18 cellular contexts compared by ENCODE assay signal in the genomic region with DNA sequence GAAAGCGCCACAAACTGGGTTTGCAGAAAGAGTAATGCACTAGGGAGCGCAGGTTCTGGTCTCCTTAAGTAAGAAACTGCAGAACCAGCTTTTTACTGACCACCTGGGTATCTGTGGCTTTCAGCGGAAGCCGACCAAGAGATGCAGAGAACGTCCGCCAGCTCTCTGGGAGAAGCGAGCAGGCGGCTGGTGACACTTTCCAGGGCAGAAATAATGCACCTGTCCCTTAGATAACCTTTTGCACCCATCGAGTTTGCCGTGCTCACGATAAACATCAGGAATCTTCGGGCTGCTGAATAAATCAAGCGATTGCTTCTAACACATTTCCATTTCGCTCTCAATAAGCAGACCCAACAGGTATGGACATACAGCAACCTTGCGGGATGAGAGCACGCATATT. TPM values are rescaled to one million over a fixed set of nuclear protein-coding genes. Genes with fewer than 3 reads are reported as not detected.
"Had no signal": no experiment of that assay in that cellular context is flagged by ENCODE, and none has a peak within 500 bp of the region (broad histone marks: within the 10 kb centered on the region; RNA-seq: fewer than 3 reads in every experiment).

No MANE protein-coding gene starts in this region.

- H3K9ac ChIP-seq: parathyroid adenoma had no signal

- H3K4me3 Mint-ChIP-seq: activated naive CD8-positive, alpha-beta T cell treated with anti-CD3 and anti-CD28 coated beads for 36 hours; activated T-cell treated with anti-CD3 and anti-CD28 coated beads, Interleukin-2, amount 50 U/mL, for 24 hours had no signal

- H3K36me3 ChIP-seq: esophagus squamous epithelium, stomach, thoracic aorta had no signal

- H3K27ac Mint-ChIP-seq: activated naive CD8-positive, alpha-beta T cell treated with anti-CD3 and anti-CD28 coated beads for 36 hours; activated T-cell treated with anti-CD3 and anti-CD28 coated beads, Interleukin-2, amount 50 U/mL, for 24 hours had no signal

- H3K9me3 ChIP-seq: esophagus squamous epithelium, thoracic aorta had no signal

- H3K36me3 Mint-ChIP-seq: activated naive CD8-positive, alpha-beta T cell treated with anti-CD3 and anti-CD28 coated beads for 36 hours had no signal

- DNase-seq: activated CD4-positive, alpha-beta T cell treated with anti-CD3 and anti-CD28 coated beads, Interleukin-2, amount 50 U/mL, for 4 hours; activated CD4-positive, CD25-positive, alpha-beta regulatory T cell treated with anti-CD3 and anti-CD28 coated beads, Interleukin-2, amount 50 U/mL, for 72 hours; activated effector memory CD4-positive, alpha-beta T cell treated with Interleukin-2 at 50 U/mL for 16 hours; activated naive CD8-positive, alpha-beta T cell treated with anti-CD3 and anti-CD28 coated beads for 36 hours; activated T-cell treated with anti-CD3 and anti-CD28 coated beads, Interleukin-2, amount 50 U/mL, for 24 hours; cerebellar nuclear complex; dorsolateral prefrontal cortex; esophagus squamous epithelium; foreskin fibroblast; left ventricle myocardium superior; mesenchymal stem cell; stomach had no signal

- H3K4me3 ChIP-seq: dorsolateral prefrontal cortex, esophagus squamous epithelium, stomach, thoracic aorta had no signal

- ATAC-seq: left ventricle myocardium superior had no signal

- H3K27ac ChIP-seq: dorsolateral prefrontal cortex, esophagus squamous epithelium, parathyroid adenoma, stomach, thoracic aorta had no signal

- H3K9me3 Mint-ChIP-seq: activated naive CD8-positive, alpha-beta T cell treated with anti-CD3 and anti-CD28 coated beads for 36 hours; activated T-cell treated with anti-CD3 and anti-CD28 coated beads, Interleukin-2, amount 50 U/mL, for 24 hours had no signal

- H3K4me1 ChIP-seq: parathyroid adenoma had no signal

RNA-seq across cellular contexts. Expression of a gene that starts 3.5 kb away (rescaled TPM):
- total RNA-seq: activated naive CD8-positive, alpha-beta T cell treated with anti-CD3 and anti-CD28 coated beads for 36 hours; dorsolateral prefrontal cortex; esophagus squamous epithelium; renal cortical epithelial cell; skeletal muscle tissue; T-helper 2 cell treated with Interferon-gamma antibody and Interleukin-4, amounts not matched to agents 100 ng/mL and 5 ng/mL, for 36 hours; thoracic aorta had no signal
- polyA plus RNA-seq: keratinocyte, stomach had no signal
